In the genomic region with DNA sequence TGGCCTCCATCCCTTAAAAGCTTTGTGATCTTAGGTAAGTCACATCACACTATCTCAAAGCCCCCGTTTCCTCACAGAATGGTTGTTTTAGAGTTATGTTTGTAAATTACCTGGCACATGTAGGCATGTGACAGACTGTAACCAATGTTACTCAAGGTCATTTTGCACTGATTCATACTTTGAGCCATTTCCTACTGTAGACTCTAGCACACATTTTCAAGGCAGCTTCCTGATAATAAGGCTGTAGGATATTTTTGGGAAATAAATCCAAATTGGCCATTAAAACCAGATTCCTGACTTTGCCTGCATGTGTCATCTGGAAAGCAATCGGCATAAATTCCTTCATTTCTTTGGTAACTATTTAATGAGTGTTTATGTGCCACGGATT, we compare ENCODE assay signal across 1 cellular context.
TF ChIP-seq lines count a peak whose summit lies in the region.

No MANE protein-coding gene starts in this region.

TF ChIP-seq in HepG2, 621 proteins besides CTCF, POLR2A, EP300 and RAD21 (continued from another document and continues in another):
- TF ChIP-seq, protein P1, sequence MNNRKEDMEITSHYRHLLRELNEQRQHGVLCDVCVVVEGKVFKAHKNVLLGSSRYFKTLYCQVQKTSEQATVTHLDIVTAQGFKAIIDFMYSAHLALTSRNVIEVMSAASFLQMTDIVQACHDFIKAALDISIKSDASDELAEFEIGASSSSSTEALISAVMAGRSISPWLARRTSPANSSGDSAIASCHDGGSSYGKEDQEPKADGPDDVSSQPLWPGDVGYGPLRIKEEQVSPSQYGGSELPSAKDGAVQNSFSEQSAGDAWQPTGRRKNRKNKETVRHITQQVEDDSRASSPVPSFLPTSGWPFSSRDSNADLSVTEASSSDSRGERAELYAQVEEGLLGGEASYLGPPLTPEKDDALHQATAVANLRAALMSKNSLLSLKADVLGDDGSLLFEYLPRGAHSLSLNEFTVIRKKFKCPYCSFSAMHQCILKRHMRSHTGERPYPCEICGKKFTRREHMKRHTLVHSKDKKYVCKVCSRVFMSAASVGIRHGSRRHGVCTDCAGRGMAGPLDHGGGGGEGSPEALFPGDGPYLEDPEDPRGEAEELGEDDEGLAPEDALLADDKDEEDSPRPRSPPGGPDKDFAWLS (CRISPR knock-in tag; IDR thresholded peaks at IDR 0.05; ENCODE audit: borderline replicate concordance), result no peak
- no peak for TF ChIP-seq ZNF570 (CRISPR knock-in tag; IDR thresholded peaks at IDR 0.05; ENCODE audit: borderline replicate concordance)
- no peak for TF ChIP-seq ZNF225 (CRISPR knock-in tag; IDR thresholded peaks at IDR 0.05)
- no peak for TF ChIP-seq ZNF460 (CRISPR knock-in tag; IDR thresholded peaks at IDR 0.05; ENCODE audit: borderline replicate concordance)
- no peak for TF ChIP-seq ZKSCAN5 (CRISPR knock-in tag; IDR thresholded peaks at IDR 0.05)
- no peak for TF ChIP-seq SIN3B (IDR thresholded peaks at IDR 0.05; ENCODE audit: low read length)
- no peak for TF ChIP-seq ZNF569 (CRISPR knock-in tag; IDR thresholded peaks at IDR 0.05; ENCODE audit: borderline replicate concordance)
- no peak for TF ChIP-seq FOXC1 (CRISPR knock-in tag; IDR thresholded peaks at IDR 0.05; ENCODE audit: borderline replicate concordance)
- no peak for TF ChIP-seq TARDBP (CRISPR knock-in tag; IDR thresholded peaks at IDR 0.05)
- no peak for TF ChIP-seq KAT8 (CRISPR knock-in tag; IDR thresholded peaks at IDR 0.05)
- no peak for TF ChIP-seq KDM5A (IDR thresholded peaks at IDR 0.05; ENCODE audit: borderline replicate concordance, low read length)
- TF ChIP-seq, protein P2, sequence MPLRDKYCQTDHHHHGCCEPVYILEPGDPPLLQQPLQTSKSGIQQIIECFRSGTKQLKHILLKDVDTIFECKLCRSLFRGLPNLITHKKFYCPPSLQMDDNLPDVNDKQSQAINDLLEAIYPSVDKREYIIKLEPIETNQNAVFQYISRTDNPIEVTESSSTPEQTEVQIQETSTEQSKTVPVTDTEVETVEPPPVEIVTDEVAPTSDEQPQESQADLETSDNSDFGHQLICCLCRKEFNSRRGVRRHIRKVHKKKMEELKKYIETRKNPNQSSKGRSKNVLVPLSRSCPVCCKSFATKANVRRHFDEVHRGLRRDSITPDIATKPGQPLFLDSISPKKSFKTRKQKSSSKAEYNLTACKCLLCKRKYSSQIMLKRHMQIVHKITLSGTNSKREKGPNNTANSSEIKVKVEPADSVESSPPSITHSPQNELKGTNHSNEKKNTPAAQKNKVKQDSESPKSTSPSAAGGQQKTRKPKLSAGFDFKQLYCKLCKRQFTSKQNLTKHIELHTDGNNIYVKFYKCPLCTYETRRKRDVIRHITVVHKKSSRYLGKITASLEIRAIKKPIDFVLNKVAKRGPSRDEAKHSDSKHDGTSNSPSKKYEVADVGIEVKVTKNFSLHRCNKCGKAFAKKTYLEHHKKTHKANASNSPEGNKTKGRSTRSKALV (CRISPR knock-in tag; IDR thresholded peaks at IDR 0.05), result no peak
- no peak for TF ChIP-seq TEAD3 (CRISPR knock-in tag; optimal IDR thresholded peaks at IDR 0.05; ENCODE audit: borderline replicate concordance)
- no peak for TF ChIP-seq ETV6 (CRISPR knock-in tag; conservative IDR thresholded peaks at IDR 0.05)
- no peak for TF ChIP-seq AGO1 (IDR thresholded peaks at IDR 0.05; ENCODE audit: low read depth, low read length, poor library complexity, severe bottlenecking)
- no peak for TF ChIP-seq ZFP36 (IDR thresholded peaks at IDR 0.05; ENCODE audit: borderline replicate concordance, low read depth, low read length, partially characterized antibody)
- TF ChIP-seq, protein P3, sequence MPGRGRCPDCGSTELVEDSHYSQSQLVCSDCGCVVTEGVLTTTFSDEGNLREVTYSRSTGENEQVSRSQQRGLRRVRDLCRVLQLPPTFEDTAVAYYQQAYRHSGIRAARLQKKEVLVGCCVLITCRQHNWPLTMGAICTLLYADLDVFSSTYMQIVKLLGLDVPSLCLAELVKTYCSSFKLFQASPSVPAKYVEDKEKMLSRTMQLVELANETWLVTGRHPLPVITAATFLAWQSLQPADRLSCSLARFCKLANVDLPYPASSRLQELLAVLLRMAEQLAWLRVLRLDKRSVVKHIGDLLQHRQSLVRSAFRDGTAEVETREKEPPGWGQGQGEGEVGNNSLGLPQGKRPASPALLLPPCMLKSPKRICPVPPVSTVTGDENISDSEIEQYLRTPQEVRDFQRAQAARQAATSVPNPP (CRISPR knock-in tag; IDR thresholded peaks at IDR 0.05), result no peak
- TF ChIP-seq ZC3H4 (CRISPR knock-in tag; IDR thresholded peaks at IDR 0.05; ENCODE audit: borderline replicate concordance), result no peak
- no peak for TF ChIP-seq PLRG1 (conservative IDR thresholded peaks at IDR 0.05)
- TF ChIP-seq RFXAP (CRISPR knock-in tag; IDR thresholded peaks at IDR 0.05; ENCODE audit: borderline replicate concordance), result no peak
- TF ChIP-seq FOXK1 (CRISPR knock-in tag; IDR thresholded peaks at IDR 0.05; ENCODE audit: borderline replicate concordance, low read depth), result no peak
- TF ChIP-seq ZNF792 (CRISPR knock-in tag; IDR thresholded peaks at IDR 0.05), result no peak
- TF ChIP-seq MEIS2 (CRISPR knock-in tag; IDR thresholded peaks at IDR 0.05), result no peak
- TF ChIP-seq ZNF530 (CRISPR knock-in tag; IDR thresholded peaks at IDR 0.05; ENCODE audit: low read depth), result no peak
- TF ChIP-seq, protein P4, sequence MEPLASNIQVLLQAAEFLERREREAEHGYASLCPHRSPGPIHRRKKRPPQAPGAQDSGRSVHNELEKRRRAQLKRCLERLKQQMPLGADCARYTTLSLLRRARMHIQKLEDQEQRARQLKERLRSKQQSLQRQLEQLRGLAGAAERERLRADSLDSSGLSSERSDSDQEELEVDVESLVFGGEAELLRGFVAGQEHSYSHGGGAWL (CRISPR knock-in tag; IDR thresholded peaks at IDR 0.05), result no peak
- TF ChIP-seq, protein P5, sequence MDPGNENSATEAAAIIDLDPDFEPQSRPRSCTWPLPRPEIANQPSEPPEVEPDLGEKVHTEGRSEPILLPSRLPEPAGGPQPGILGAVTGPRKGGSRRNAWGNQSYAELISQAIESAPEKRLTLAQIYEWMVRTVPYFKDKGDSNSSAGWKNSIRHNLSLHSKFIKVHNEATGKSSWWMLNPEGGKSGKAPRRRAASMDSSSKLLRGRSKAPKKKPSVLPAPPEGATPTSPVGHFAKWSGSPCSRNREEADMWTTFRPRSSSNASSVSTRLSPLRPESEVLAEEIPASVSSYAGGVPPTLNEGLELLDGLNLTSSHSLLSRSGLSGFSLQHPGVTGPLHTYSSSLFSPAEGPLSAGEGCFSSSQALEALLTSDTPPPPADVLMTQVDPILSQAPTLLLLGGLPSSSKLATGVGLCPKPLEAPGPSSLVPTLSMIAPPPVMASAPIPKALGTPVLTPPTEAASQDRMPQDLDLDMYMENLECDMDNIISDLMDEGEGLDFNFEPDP (CRISPR knock-in tag; conservative IDR thresholded peaks at IDR 0.05), result 0 out of 2 replicates have a peak, but pooled peaks have one; percentile 44
- no peak for TF ChIP-seq MXD4 (CRISPR knock-in tag; IDR thresholded peaks at IDR 0.05)
- peak; percentile 36; the same call in 1 of the 2 replicates for TF ChIP-seq FOXA3 (CRISPR knock-in tag; IDR thresholded peaks at IDR 0.05)
- TF ChIP-seq, protein P6, sequence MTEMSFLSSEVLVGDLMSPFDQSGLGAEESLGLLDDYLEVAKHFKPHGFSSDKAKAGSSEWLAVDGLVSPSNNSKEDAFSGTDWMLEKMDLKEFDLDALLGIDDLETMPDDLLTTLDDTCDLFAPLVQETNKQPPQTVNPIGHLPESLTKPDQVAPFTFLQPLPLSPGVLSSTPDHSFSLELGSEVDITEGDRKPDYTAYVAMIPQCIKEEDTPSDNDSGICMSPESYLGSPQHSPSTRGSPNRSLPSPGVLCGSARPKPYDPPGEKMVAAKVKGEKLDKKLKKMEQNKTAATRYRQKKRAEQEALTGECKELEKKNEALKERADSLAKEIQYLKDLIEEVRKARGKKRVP (CRISPR knock-in tag; IDR thresholded peaks at IDR 0.05), result no peak
- TF ChIP-seq ZNF484 (CRISPR knock-in tag; IDR thresholded peaks at IDR 0.05; ENCODE audit: borderline replicate concordance, low read depth), result no peak
- TF ChIP-seq, protein P7, sequence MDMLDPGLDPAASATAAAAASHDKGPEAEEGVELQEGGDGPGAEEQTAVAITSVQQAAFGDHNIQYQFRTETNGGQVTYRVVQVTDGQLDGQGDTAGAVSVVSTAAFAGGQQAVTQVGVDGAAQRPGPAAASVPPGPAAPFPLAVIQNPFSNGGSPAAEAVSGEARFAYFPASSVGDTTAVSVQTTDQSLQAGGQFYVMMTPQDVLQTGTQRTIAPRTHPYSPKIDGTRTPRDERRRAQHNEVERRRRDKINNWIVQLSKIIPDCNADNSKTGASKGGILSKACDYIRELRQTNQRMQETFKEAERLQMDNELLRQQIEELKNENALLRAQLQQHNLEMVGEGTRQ (IDR thresholded peaks at IDR 0.05; ENCODE audit: low read depth, low read length), result peak; percentile 27; the same call in 1 of the 2 replicates
- TF ChIP-seq, protein P7 (CRISPR knock-in tag; IDR thresholded peaks at IDR 0.05; ENCODE audit: borderline replicate concordance), result no peak; the same call in 1 of the 2 replicates
- TF ChIP-seq, protein P8, sequence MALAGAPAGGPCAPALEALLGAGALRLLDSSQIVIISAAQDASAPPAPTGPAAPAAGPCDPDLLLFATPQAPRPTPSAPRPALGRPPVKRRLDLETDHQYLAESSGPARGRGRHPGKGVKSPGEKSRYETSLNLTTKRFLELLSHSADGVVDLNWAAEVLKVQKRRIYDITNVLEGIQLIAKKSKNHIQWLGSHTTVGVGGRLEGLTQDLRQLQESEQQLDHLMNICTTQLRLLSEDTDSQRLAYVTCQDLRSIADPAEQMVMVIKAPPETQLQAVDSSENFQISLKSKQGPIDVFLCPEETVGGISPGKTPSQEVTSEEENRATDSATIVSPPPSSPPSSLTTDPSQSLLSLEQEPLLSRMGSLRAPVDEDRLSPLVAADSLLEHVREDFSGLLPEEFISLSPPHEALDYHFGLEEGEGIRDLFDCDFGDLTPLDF (CRISPR knock-in tag; IDR thresholded peaks at IDR 0.05), result no peak
- 0 out of 2 replicates have a peak, but pooled peaks have one; percentile 23 for TF ChIP-seq KLF6 (CRISPR knock-in tag; IDR thresholded peaks at IDR 0.05)
- TF ChIP-seq, protein P9, sequence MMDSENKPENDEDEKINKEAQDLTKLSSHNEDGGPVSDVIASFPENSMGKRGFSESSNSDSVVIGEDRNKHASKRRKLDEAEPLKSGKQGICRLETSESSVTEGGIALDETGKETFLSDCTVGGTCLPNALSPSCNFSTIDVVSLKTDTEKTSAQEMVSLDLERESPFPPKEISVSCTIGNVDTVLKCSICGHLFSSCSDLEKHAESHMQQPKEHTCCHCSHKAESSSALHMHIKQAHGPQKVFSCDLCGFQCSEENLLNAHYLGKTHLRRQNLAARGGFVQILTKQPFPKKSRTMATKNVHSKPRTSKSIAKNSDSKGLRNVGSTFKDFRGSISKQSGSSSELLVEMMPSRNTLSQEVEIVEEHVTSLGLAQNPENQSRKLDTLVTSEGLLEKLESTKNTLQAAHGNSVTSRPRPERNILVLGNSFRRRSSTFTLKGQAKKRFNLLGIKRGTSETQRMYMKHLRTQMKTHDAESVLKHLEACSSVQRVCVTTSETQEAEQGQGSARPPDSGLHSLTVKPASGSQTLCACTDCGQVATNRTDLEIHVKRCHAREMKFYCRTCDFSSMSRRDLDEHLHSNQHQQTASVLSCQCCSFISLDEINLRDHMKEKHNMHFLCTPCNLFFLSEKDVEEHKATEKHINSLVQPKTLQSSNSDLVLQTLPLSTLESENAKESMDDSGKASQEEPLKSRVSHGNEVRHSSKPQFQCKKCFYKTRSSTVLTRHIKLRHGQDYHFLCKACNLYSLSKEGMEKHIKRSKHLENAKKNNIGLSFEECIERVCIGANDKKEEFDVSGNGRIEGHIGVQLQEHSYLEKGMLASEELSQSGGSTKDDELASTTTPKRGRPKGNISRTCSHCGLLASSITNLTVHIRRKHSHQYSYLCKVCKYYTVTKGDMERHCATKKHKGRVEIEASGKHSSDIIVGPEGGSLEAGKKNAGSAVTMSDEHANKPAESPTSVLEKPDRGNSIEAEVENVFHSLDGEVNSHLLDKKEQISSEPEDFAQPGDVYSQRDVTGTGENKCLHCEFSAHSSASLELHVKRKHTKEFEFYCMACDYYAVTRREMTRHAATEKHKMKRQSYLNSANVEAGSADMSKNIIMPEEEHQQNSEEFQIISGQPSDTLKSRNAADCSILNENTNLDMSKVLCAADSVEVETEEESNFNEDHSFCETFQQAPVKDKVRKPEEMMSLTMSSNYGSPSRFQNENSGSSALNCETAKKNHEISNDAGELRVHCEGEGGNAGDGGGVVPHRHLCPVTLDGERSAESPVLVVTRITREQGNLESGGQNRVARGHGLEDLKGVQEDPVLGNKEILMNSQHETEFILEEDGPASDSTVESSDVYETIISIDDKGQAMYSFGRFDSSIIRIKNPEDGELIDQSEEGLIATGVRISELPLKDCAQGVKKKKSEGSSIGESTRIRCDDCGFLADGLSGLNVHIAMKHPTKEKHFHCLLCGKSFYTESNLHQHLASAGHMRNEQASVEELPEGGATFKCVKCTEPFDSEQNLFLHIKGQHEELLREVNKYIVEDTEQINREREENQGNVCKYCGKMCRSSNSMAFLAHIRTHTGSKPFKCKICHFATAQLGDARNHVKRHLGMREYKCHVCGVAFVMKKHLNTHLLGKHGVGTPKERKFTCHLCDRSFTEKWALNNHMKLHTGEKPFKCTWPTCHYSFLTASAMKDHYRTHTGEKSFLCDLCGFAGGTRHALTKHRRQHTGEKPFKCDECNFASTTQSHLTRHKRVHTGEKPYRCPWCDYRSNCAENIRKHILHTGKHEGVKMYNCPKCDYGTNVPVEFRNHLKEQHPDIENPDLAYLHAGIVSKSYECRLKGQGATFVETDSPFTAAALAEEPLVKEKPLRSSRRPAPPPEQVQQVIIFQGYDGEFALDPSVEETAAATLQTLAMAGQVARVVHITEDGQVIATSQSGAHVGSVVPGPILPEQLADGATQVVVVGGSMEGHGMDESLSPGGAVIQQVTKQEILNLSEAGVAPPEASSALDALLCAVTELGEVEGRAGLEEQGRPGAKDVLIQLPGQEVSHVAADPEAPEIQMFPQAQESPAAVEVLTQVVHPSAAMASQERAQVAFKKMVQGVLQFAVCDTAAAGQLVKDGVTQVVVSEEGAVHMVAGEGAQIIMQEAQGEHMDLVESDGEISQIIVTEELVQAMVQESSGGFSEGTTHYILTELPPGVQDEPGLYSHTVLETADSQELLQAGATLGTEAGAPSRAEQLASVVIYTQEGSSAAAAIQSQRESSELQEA (CRISPR knock-in tag; IDR thresholded peaks at IDR 0.05; ENCODE audit: not compliant biosample characterization), result no peak
- TF ChIP-seq ZSCAN29 (CRISPR knock-in tag; conservative IDR thresholded peaks at IDR 0.05), result no peak
